Comparison of ENCODE assay signal across 25 cellular contexts in genomic region chr11:44930588-44931302, GRCh38. TPM values are rescaled to one million over a fixed set of nuclear protein-coding genes. Genes with fewer than 3 reads are reported as not detected.
A peak's percentile ranks its signal among the peaks of the same experiment; 100 is the strongest.
DNase-seq lines count a peak whose midpoint lies in the region; ATAC-seq and TF ChIP-seq lines count a peak whose summit lies in the region.
"Had no signal": no experiment of that assay in that cellular context is flagged by ENCODE, and none has a peak within 500 bp of the region (broad histone marks: within the 10 kb centered on the region; RNA-seq: fewer than 3 reads in every experiment).

No MANE protein-coding gene starts in this region.

- H3K27me3 ChIP-seq in GM23338 (ENCODE audit: insufficient read depth): no peaks in the 10 kb centered on the region
- H3K27me3 ChIP-seq: heart left ventricle, MG63, testis had no signal

- 0 out of 2 replicates have a peak overlapping the region, but pooled peaks have one; percentile 32 for H3K4me2 ChIP-seq in GM23338

- H3F3A ChIP-seq in GM23338 (replicated peaks; ENCODE audit: low read depth): no peaks in the 10 kb centered on the region

- no peaks in the 10 kb centered on the region for H4K20me1 ChIP-seq in GM23338 (replicated peaks; ENCODE audit: insufficient read depth)

- H2AFZ ChIP-seq in GM23338: no peak overlapping the region

- H3K36me3 Mint-ChIP-seq in GM23338 (ENCODE audit: low read depth) (peaks cover 9% of the 10 kb centered on the region; the same call in 1 of the 3 replicates), mesothelial cell of epicardium (no peaks in the 10 kb centered on the region)
- H3K36me3 Mint-ChIP-seq in central memory CD8-positive, alpha-beta T cell (ENCODE audit: insufficient read depth): peaks cover 8% of the 10 kb centered on the region

- H3K9me3 Mint-ChIP-seq in GM23338: no peaks in the 10 kb centered on the region
- H3K9me3 Mint-ChIP-seq in central memory CD8-positive, alpha-beta T cell: no peaks in the 10 kb centered on the region
- no peaks in the 10 kb centered on the region for H3K9me3 Mint-ChIP-seq in mesothelial cell of epicardium
- H3K9me3 Mint-ChIP-seq: CD4-positive, alpha-beta T cell; dendritic cell treated with granulocyte-macrophage colony-stimulating factor and Interleukin-4, amounts not matched to agents 40 ng/mL and 50 ng/mL, for 4 days; IgD-negative memory B cell had no signal

- no peak for TF ChIP-seq CTCF in GM23338 (conservative IDR thresholded peaks at IDR 0.05; ENCODE audit: low read depth in 2 of 2)
- TF ChIP-seq CTCF in mesothelial cell of epicardium (IDR thresholded peaks at IDR 0.05; ENCODE audit: unreplicated experiment): no peak

- H3K27me3 Mint-ChIP-seq in GM23338 (ENCODE audit: insufficient read depth, low read depth, poor library complexity) (peaks cover 32% of the 10 kb centered on the region), mesothelial cell of epicardium (ENCODE audit: low read depth) (no peaks in the 10 kb centered on the region)
- H3K27me3 Mint-ChIP-seq in central memory CD8-positive, alpha-beta T cell: no peaks in the 10 kb centered on the region
- H3K27me3 Mint-ChIP-seq: CD4-positive, alpha-beta T cell; IgD-negative memory B cell had no signal

- DNase-seq in GM23338 (ENCODE audit: low spot score): no peak
- DNase-seq in LHCN-M2 (ENCODE audit: low read depth): peak; percentile 10
- DNase-seq in central memory CD8-positive, alpha-beta T cell (ENCODE audit: low spot score in 2 of 2): no peak
- DNase-seq in mesothelial cell of epicardium (ENCODE audit: low spot score in 2 of 2, unreplicated experiment in 2 of 2): no peak
- no peak for DNase-seq in HK-2 (ENCODE audit: unreplicated experiment)
- no peak for DNase-seq in NCI-H128 (lab: John Stamatoyannopoulos, UW; ENCODE audit: unreplicated experiment)
- DNase-seq: activated CD4-positive, CD25-positive, alpha-beta regulatory T cell treated with anti-CD3 and anti-CD28 coated beads, Interleukin-2, amount 50 U/mL, for 72 hours; activated CD8-positive, alpha-beta T cell treated with anti-CD3 and anti-CD28 coated beads, Interleukin-2, amount 10 ng/mL, durations not matched to agents 7 days and 5 days; activated naive CD4-positive, alpha-beta T cell treated with Interleukin-2 at 50 U/mL for 16 hours; activated T-cell treated with anti-CD3 and anti-CD28 coated beads, Interleukin-2, amount 50 U/mL, for 1 hour; amniotic stem cell; CD4-positive, alpha-beta T cell; DMS53; GF-D8; heart left ventricle; mucosa of descending colon; NCI-H1436; psoas muscle; Right ventricle myocardium superior; testis had no signal

- no peak overlapping the region for H3K27ac ChIP-seq in GM23338 (ENCODE audit: low read depth)
- H3K27ac ChIP-seq: heart left ventricle, psoas muscle, testis had no signal

- H3K4me3 ChIP-seq in GM23338: no peak overlapping the region
- H3K4me3 ChIP-seq: heart left ventricle, MG63, mucosa of descending colon, psoas muscle, testis had no signal

- H3K9me2 ChIP-seq in GM23338 (ENCODE audit: insufficient read depth): no peaks in the 10 kb centered on the region

- H3K4me1 Mint-ChIP-seq in GM23338 (peaks cover 39% of the 10 kb centered on the region), mesothelial cell of epicardium (peaks cover 9% of the 10 kb centered on the region)
- H3K4me1 Mint-ChIP-seq in central memory CD8-positive, alpha-beta T cell: peaks cover 5% of the 10 kb centered on the region

- no peak overlapping the region; the same call in 2 of the 3 replicates for H3K4me3 Mint-ChIP-seq in GM23338
- H3K4me3 Mint-ChIP-seq in central memory CD8-positive, alpha-beta T cell: no peak overlapping the region
- H3K4me3 Mint-ChIP-seq in mesothelial cell of epicardium: no peak overlapping the region
- H3K4me3 Mint-ChIP-seq: activated CD8-positive, alpha-beta T cell treated with anti-CD3 and anti-CD28 coated beads, Interleukin-2, amount 10 ng/mL, durations not matched to agents 7 days and 5 days; CD4-positive, alpha-beta T cell; dendritic cell treated with granulocyte-macrophage colony-stimulating factor and Interleukin-4, amounts not matched to agents 40 ng/mL and 50 ng/mL, for 4 days; IgD-negative memory B cell had no signal

- no peaks in the 10 kb centered on the region for H3K36me3 ChIP-seq in GM23338 (ENCODE audit: insufficient read depth)
- H3K36me3 ChIP-seq: MG63 had no signal

- H3K79me2 ChIP-seq in GM23338 (replicated peaks; ENCODE audit: insufficient read depth): no peaks in the 10 kb centered on the region

- H3K27ac Mint-ChIP-seq in GM23338 (no peak overlapping the region), mesothelial cell of epicardium (peak overlapping the region; percentile 17)
- H3K27ac Mint-ChIP-seq in central memory CD8-positive, alpha-beta T cell (ENCODE audit: low read depth): peak overlapping the region; percentile 23
- H3K27ac Mint-ChIP-seq: activated CD8-positive, alpha-beta T cell treated with anti-CD3 and anti-CD28 coated beads, Interleukin-2, amount 10 ng/mL, durations not matched to agents 7 days and 5 days; CD4-positive, alpha-beta T cell; dendritic cell treated with granulocyte-macrophage colony-stimulating factor and Interleukin-4, amounts not matched to agents 40 ng/mL and 50 ng/mL, for 4 days had no signal

- ATAC-seq in GM23338 (no peak; the same call in 2 of the 3 replicates), HG03354 (IDR thresholded peaks at IDR 0.05; ENCODE audit: poor library complexity, severe bottlenecking, unreplicated experiment) (no peak)
- ATAC-seq in central memory CD8-positive, alpha-beta T cell (replicated peaks; ENCODE audit: extremely low read depth, poor library complexity, severe bottlenecking): no peak
- ATAC-seq: activated CD8-positive, alpha-beta T cell treated with anti-CD3 and anti-CD28 coated beads, Interleukin-2, amount 10 ng/mL, durations not matched to agents 7 days and 5 days; heart left ventricle; left lobe of liver; mucosa of descending colon; psoas muscle had no signal

- peaks cover 16% of the 10 kb centered on the region for H3K4me1 ChIP-seq in GM23338 (ENCODE audit: insufficient read depth)
- H3K4me1 ChIP-seq: psoas muscle, testis had no signal

TF ChIP-seq in GM23338, 12 proteins besides CTCF, POLR2A, EP300 and RAD21 (continues in another document):
- TF ChIP-seq POLR2AphosphoS5 (IDR thresholded peaks at IDR 0.05; ENCODE audit: low read depth): no peak
- TF ChIP-seq CREB1 (CRISPR knock-in tag; IDR thresholded peaks at IDR 0.05; ENCODE audit: low read depth): no peak
- no peak for TF ChIP-seq NANOG (IDR thresholded peaks at IDR 0.05; ENCODE audit: borderline replicate concordance)
- no peak for TF ChIP-seq EZH2phosphoT487 (IDR thresholded peaks at IDR 0.05; ENCODE audit: unreplicated experiment)
- no peak for TF ChIP-seq ETS1 (IDR thresholded peaks at IDR 0.05)
- no peak for TF ChIP-seq ZNF331 (CRISPR knock-in tag; IDR thresholded peaks at IDR 0.05; ENCODE audit: low read depth)
- no peak for TF ChIP-seq ZNF114 (CRISPR knock-in tag; IDR thresholded peaks at IDR 0.05)
- TF ChIP-seq EZH2 (IDR thresholded peaks at IDR 0.05; ENCODE audit: low read depth, unreplicated experiment): no peak

RNA-seq across cellular contexts. Expression of gene TP53I11, which starts 19.9 kb away (rescaled TPM):
- 33.4 and 43.9 TPM in 2 replicates for total RNA-seq in GM23338 (2014; rRNA removed; shearing (Covaris generic))
- 22.5 and 23.5 TPM in 2 replicates for polyA plus RNA-seq in GM23338 (2016; fragmentation: Nextera tagmentation; extraction: Ambion mirVana)
- total RNA-seq in LHCN-M2 (2014; rRNA removed) (13.3 and 21.6 TPM in 2 replicates), mesothelial cell of epicardium (71.0 to 81.0 TPM (median 73.1 TPM) in 3 replicates)
- polyA plus RNA-seq in LHCN-M2 (2012): 17.7 TPM
